ENCODE assay signal across 35 cellular contexts in genomic region chr9:109992293-109992692, GRCh38.
"Had no signal": no experiment of that assay in that cellular context is flagged by ENCODE, and none has a peak within 500 bp of the region (broad histone marks: within the 10 kb centered on the region; RNA-seq: fewer than 3 reads in every experiment).

No MANE protein-coding gene starts in this region.

- H3K4me3 ChIP-seq: esophagus squamous epithelium, gastrocnemius medialis had no signal

- H3K4me3 Mint-ChIP-seq: activated B cell treated with CpG ODN at 0.5 μM for 24 hours; activated CD8-positive, alpha-beta T cell treated with anti-CD3 and anti-CD28 coated beads for 36 hours; activated naive CD8-positive, alpha-beta T cell; activated T-cell treated with anti-CD3 and anti-CD28 coated beads, Interleukin-2, amount 50 U/mL, for 4 hours; activated T-helper 17 cell treated with anti-CD3 and anti-CD28 coated beads, Interleukin-2, amount 50 U/mL, for 72 hours; T-helper 17 cell; T-helper 2 cell treated with Interferon-gamma antibody and Interleukin-4, amounts not matched to agents 5 μg/mL and 100 μg/mL, for 36 hours had no signal

- ATAC-seq: activated CD4-positive, CD25-positive, alpha-beta regulatory T cell treated with anti-CD3 and anti-CD28 coated beads, Interleukin-2, amount 50 U/mL, for 24 hours; activated CD8-positive, alpha-beta T cell treated with anti-CD3 and anti-CD28 coated beads for 36 hours; activated T-cell treated with anti-CD3 and anti-CD28 coated beads, Interleukin-2, amount 50 U/mL, for 4 hours; activated T-helper 17 cell treated with anti-CD3 and anti-CD28 coated beads, Interleukin-2, amount 50 U/mL, for 72 hours; foreskin keratinocyte; gastrocnemius medialis; T-helper 17 cell had no signal

- FAIRE-seq: astrocyte, colon, endometrium, endothelial cell of umbilical vein had no signal

- DNase-seq: activated B cell treated with CpG ODN at 0.5 μM for 24 hours; activated CD4-positive, alpha-beta T cell treated with anti-CD3 and anti-CD28 coated beads for 48 hours; activated CD4-positive, alpha-beta T cell treated with anti-CD3 and anti-CD28 coated beads, Interleukin-2, amount 50 U/mL, for 1 hour; activated CD4-positive, alpha-beta T cell treated with anti-CD3 and anti-CD28 coated beads, Interleukin-2, amount 50 U/mL, for 48 hours; activated CD8-positive, alpha-beta memory T cell treated with anti-CD3 and anti-CD28 coated beads for 24 hours; activated CD8-positive, alpha-beta T cell treated with anti-CD3 and anti-CD28 coated beads for 36 hours; activated effector memory CD4-positive, alpha-beta T cell treated with Interleukin-2 at 50 U/mL for 16 hours; activated gamma-delta T cell treated with Interleukin-2 at 50 U/mL for 16 hours; activated naive CD4-positive, alpha-beta T cell treated with anti-CD3 and anti-CD28 coated beads, Interleukin-2, amount 50 U/mL, for 16 hours; activated naive CD4-positive, alpha-beta T cell treated with Interleukin-2 at 50 U/mL for 16 hours; activated T-cell treated with anti-CD3 and anti-CD28 coated beads, Interleukin-2, amount 50 U/mL, for 4 hours; amniotic stem cell; anterior cingulate cortex; brain microvascular endothelial cell; caudate nucleus; cortex of kidney; dermis blood vessel endothelial cell; effector CD4-positive, alpha-beta T cell; esophagus squamous epithelium; foreskin keratinocyte; gastrocnemius medialis; glutamatergic neuron; T-helper 1 cell; T-helper 17 cell; T1000; WERI-Rb-1 had no signal

- H3K4me1 ChIP-seq: esophagus squamous epithelium had no signal

- H3K36me3 ChIP-seq: brain microvascular endothelial cell, esophagus squamous epithelium, gastrocnemius medialis, WERI-Rb-1 had no signal

- H3K27me3 ChIP-seq: brain microvascular endothelial cell, esophagus squamous epithelium, foreskin keratinocyte, gastrocnemius medialis had no signal

- H3K27ac Mint-ChIP-seq: activated B cell treated with CpG ODN at 0.5 μM for 24 hours; activated CD8-positive, alpha-beta T cell treated with anti-CD3 and anti-CD28 coated beads for 36 hours; activated naive CD8-positive, alpha-beta T cell; activated T-helper 17 cell treated with anti-CD3 and anti-CD28 coated beads, Interleukin-2, amount 50 U/mL, for 72 hours; T-helper 17 cell; T-helper 2 cell treated with Interferon-gamma antibody and Interleukin-4, amounts not matched to agents 5 μg/mL and 100 μg/mL, for 36 hours had no signal

- H3K9me3 ChIP-seq: esophagus squamous epithelium, gastrocnemius medialis had no signal

- H3K27ac ChIP-seq: brain microvascular endothelial cell, epithelial cell of prostate, esophagus squamous epithelium, foreskin keratinocyte, gastrocnemius medialis, WERI-Rb-1 had no signal

- H3K27me3 Mint-ChIP-seq: activated B cell treated with CpG ODN at 0.5 μM for 24 hours; activated CD8-positive, alpha-beta T cell treated with anti-CD3 and anti-CD28 coated beads for 36 hours; activated naive CD8-positive, alpha-beta T cell; activated T-helper 17 cell treated with anti-CD3 and anti-CD28 coated beads, Interleukin-2, amount 50 U/mL, for 72 hours; T-helper 17 cell had no signal
